ENCODE assay signal across 1 cellular context in genomic region chr3:135040321-135041110, GRCh38.
TF ChIP-seq lines count a peak whose summit lies in the region.

No MANE protein-coding gene starts in this region.

TF ChIP-seq in WTC11, 78 proteins besides CTCF, POLR2A, EP300 and RAD21 (continued from another document):
- no peak for TF ChIP-seq ZBTB43 (CRISPR knock-in tag; IDR thresholded peaks at IDR 0.05)
